ENCODE assay signal across 8 cellular contexts in genomic region chr20:23200914-23201313, GRCh38.
DNase-seq lines count a peak whose midpoint lies in the region; ATAC-seq, FAIRE-seq and TF ChIP-seq lines count a peak whose summit lies in the region.

No MANE protein-coding gene starts in this region.

- H3K36me3 Mint-ChIP-seq in activated T-cell treated with anti-CD3 and anti-CD28 coated beads, Interleukin-2, amount 50 U/mL, for 4 hours (ENCODE audit: insufficient read depth): no peaks in the 10 kb centered on the region

- no peak overlapping the region for H3K4me3 ChIP-seq in cardiac muscle cell

- DNase-seq in Right ventricle myocardium superior: peak; percentile 54
- DNase-seq in cardiac septum (ENCODE audit: low spot score): no peak
- peak; percentile 27 for DNase-seq in RCC 7860 (ENCODE audit: low spot score)
- peak; percentile 27 to 58 for DNase-seq in cardiac muscle cell (ENCODE audit: low read depth in 1 of 2, low spot score in 1 of 2)
- no peak for DNase-seq in GM19239 (ENCODE audit: insufficient read length, low spot score)
- no peak for DNase-seq in activated T-cell treated with anti-CD3 and anti-CD28 coated beads, Interleukin-2, amount 50 U/mL, for 4 hours
- DNase-seq in HCEC 1CT: no peak

- intact Hi-C loops in Right ventricle myocardium superior (cut with DNase I): loop anchor here (10.0 kb wide), 3 partner anchors 144 to 346 kb away; no protein-coding TSS in a partner anchor
- intact Hi-C loops in cardiac septum (cut with DNase I): loop anchor here (5.0 kb wide), 2 partner anchors 49 to 149 kb away; no protein-coding TSS in a partner anchor

- no peaks in the 10 kb centered on the region for H3K9me3 ChIP-seq in cardiac muscle cell (ENCODE audit: low read depth)

- H3K27me3 Mint-ChIP-seq in activated T-cell treated with anti-CD3 and anti-CD28 coated beads, Interleukin-2, amount 50 U/mL, for 4 hours (ENCODE audit: low read depth): peaks cover 13% of the 10 kb centered on the region

- H3K36me3 ChIP-seq in cardiac muscle cell: no peaks in the 10 kb centered on the region

- H3K4me3 Mint-ChIP-seq in activated T-cell treated with anti-CD3 and anti-CD28 coated beads, Interleukin-2, amount 50 U/mL, for 4 hours: no peak overlapping the region

- FAIRE-seq in RCC 7860 (lab: Jason Lieb, UNC): no peak
- FAIRE-seq in GM19239 (lab: Jason Lieb, UNC): no peak

- H3K4me1 ChIP-seq in cardiac muscle cell (ENCODE audit: low read depth): peaks cover 6% of the 10 kb centered on the region

- ATAC-seq in Right ventricle myocardium superior (ENCODE audit: poor library complexity) (no peak), HG03460 (IDR thresholded peaks at IDR 0.05; ENCODE audit: unreplicated experiment) (no peak)
- no peak for ATAC-seq in activated T-cell treated with anti-CD3 and anti-CD28 coated beads, Interleukin-2, amount 50 U/mL, for 4 hours

- no peak overlapping the region for H3K27ac ChIP-seq in cardiac muscle cell

- H3K27me3 ChIP-seq in cardiac muscle cell: peaks cover 55% of the 10 kb centered on the region

- no peaks in the 10 kb centered on the region for H3K4me1 Mint-ChIP-seq in activated T-cell treated with anti-CD3 and anti-CD28 coated beads, Interleukin-2, amount 50 U/mL, for 4 hours (ENCODE audit: low read depth)

- TF ChIP-seq CTCF in cardiac muscle cell (IDR thresholded peaks at IDR 0.05; ENCODE audit: low read depth, low read length): peak; percentile 34

- no peaks in the 10 kb centered on the region for H3K9me3 Mint-ChIP-seq in activated T-cell treated with anti-CD3 and anti-CD28 coated beads, Interleukin-2, amount 50 U/mL, for 4 hours

Comparison
In these comparisons a context has a peak if more than half of its experiments do, and no peak if none do; other contexts are left out.
1. DNase-seq: peak in Right ventricle myocardium superior (single experiment), RCC 7860 (single experiment) and cardiac muscle cell (2 of 2); none in cardiac septum (single experiment), GM19239 (single experiment), activated T-cell treated with anti-CD3 and anti-CD28 coated beads, Interleukin-2, amount 50 U/mL, for 4 hours (single experiment) and HCEC 1CT (single experiment).